21 cellular contexts compared by ENCODE assay signal in the genomic region with DNA sequence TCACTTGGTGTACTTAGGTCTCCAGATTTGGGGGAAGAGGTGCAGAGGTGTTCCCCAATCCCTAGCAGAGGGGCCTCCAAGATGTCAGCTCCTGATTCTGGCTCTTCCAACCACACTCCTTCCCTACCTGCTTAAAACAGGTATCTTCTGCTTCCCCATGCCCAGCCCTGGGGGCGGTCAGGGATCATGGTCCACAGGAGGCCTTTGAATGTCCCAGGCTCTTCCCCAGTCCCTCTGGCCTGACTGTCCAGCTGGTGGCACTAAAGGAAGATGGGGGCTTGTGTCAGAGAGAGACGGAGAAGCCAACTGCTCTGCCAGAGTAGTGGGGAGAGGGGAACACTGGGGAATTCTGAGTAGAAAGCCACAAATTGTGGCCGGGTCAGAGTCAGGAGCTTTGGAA. TPM values are rescaled to one million over a fixed set of nuclear protein-coding genes. Genes with fewer than 3 reads are reported as not detected.
DNase-seq lines count a peak whose midpoint lies in the region; ATAC-seq, FAIRE-seq and TF ChIP-seq lines count a peak whose summit lies in the region.
"Had no signal": no experiment of that assay in that cellular context is flagged by ENCODE, and none has a peak within 500 bp of the region (broad histone marks: within the 10 kb centered on the region; RNA-seq: fewer than 3 reads in every experiment).

No MANE protein-coding gene starts in this region.

- no TSS peak for BruUV-seq in MCF 10A (replicated peaks; lab: Mats Ljungman, UMichigan)

- intact Hi-C loops in MCF 10A (cut with micrococcal nuclease) (no loop called here), breast epithelium (cut with DNase I; ENCODE audit: low total_unique reads) (loop anchor here (10.0 kb wide), 1 partner anchor 892 kb away; no protein-coding TSS in a partner anchor), esophagus squamous epithelium (cut with DNase I) (no loop called here), aorta (cut with DNase I) (no loop called here), pancreas (cut with DNase I) (loop anchor here in 1 of 3 donors (10.0 kb wide), 1 partner anchor 72 kb away; no protein-coding TSS in a partner anchor)

- H3K9me3 ChIP-seq in breast epithelium: no peaks in the 10 kb centered on the region
- H3K9me3 ChIP-seq in esophagus squamous epithelium: no peaks in the 10 kb centered on the region
- H3K9me3 ChIP-seq in aorta (ENCODE audit: control insufficient read depth, low read length): no peaks in the 10 kb centered on the region
- no peaks in the 10 kb centered on the region for H3K9me3 ChIP-seq in pancreas
- H3K9me3 ChIP-seq: neutrophil, tibial nerve had no signal

- POLR2A ChIA-PET in MCF 10A (lab: Yijun Ruan, JAX): interaction anchor here (0.9 to 23.4 kb wide), 12 partner anchors 9 to 81 kb away, joined by 3 to 654 read pairs (median 75); a partner anchor contains a TSS

- H3K9me3 Mint-ChIP-seq in MCF 10A (ENCODE audit: unreplicated experiment) (no peaks in the 10 kb centered on the region), nephron (no peaks in the 10 kb centered on the region)
- H3K9me3 Mint-ChIP-seq: GM23338, T-cell had no signal

- DNase-seq in MCF 10A (ENCODE audit: unreplicated experiment) (no peak), breast epithelium (ENCODE audit: low spot score in 2 of 2) (no peak), esophagus squamous epithelium (lab: John Stamatoyannopoulos, UW) (no peak), aorta (peak; percentile 27 to 28), pancreas (no peak)
- DNase-seq: activated CD4-positive, alpha-beta T cell treated with anti-CD3 and anti-CD28 coated beads, Interleukin-2, amount 50 U/mL, for 48 hours; anterior cingulate cortex; foreskin fibroblast; midbrain; NCI-H1417; NCI-H526 treated with DMSO at 0.1 percent for 48 hours; SHP77; T-cell had no signal

- H3K36me3 ChIP-seq in breast epithelium (no peaks in the 10 kb centered on the region), esophagus squamous epithelium (peaks cover 0 to 13% (median 11%) of the 10 kb centered on the region in 3 donors), aorta (ENCODE audit: control insufficient read depth in 1 of 2, insufficient read depth in 2 of 2, low read length in 1 of 2) (no peaks in the 10 kb centered on the region), pancreas (no peaks in the 10 kb centered on the region)
- H3K36me3 ChIP-seq: neutrophil, tibial nerve had no signal

- H3K27me3 Mint-ChIP-seq in MCF 10A (ENCODE audit: insufficient read depth, unreplicated experiment): no peaks in the 10 kb centered on the region
- no peaks in the 10 kb centered on the region for H3K27me3 Mint-ChIP-seq in nephron (ENCODE audit: low read depth)
- H3K27me3 Mint-ChIP-seq: T-cell had no signal

- H3K27ac ChIP-seq in breast epithelium: no peak overlapping the region
- peak overlapping the region; percentile 94 to 98 (median 96) for H3K27ac ChIP-seq in esophagus squamous epithelium
- H3K27ac ChIP-seq in aorta (ENCODE audit: low read depth in 1 of 2, low read length in 2 of 2): no peak overlapping the region
- no peak overlapping the region for H3K27ac ChIP-seq in pancreas
- H3K27ac ChIP-seq: 22Rv1, neutrophil had no signal

- no peak for FAIRE-seq in pancreas (lab: Jason Lieb, UNC)
- FAIRE-seq: endometrium had no signal

- TF ChIP-seq CTCF in MCF 10A (IDR thresholded peaks at IDR 0.05; ENCODE audit: unreplicated experiment): no peak
- no peak for TF ChIP-seq CTCF in breast epithelium (IDR thresholded peaks at IDR 0.05)
- TF ChIP-seq CTCF in esophagus squamous epithelium (IDR thresholded peaks at IDR 0.05): no peak
- TF ChIP-seq CTCF in nephron (IDR thresholded peaks at IDR 0.05; ENCODE audit: unreplicated experiment in 3 of 3): no peak
- TF ChIP-seq CTCF in pancreas (IDR thresholded peaks at IDR 0.05): no peak

- H3K4me1 Mint-ChIP-seq in MCF 10A (ENCODE audit: insufficient read depth, unreplicated experiment): peaks cover 16% of the 10 kb centered on the region
- peaks cover 36% of the 10 kb centered on the region for H3K4me1 Mint-ChIP-seq in nephron

- H3K27me3 ChIP-seq in breast epithelium: no peaks in the 10 kb centered on the region
- no peaks in the 10 kb centered on the region for H3K27me3 ChIP-seq in esophagus squamous epithelium
- H3K27me3 ChIP-seq in aorta (ENCODE audit: control insufficient read depth in 1 of 2, insufficient read depth in 2 of 2, low read length in 1 of 2): no peaks in the 10 kb centered on the region
- H3K27me3 ChIP-seq in pancreas: no peaks in the 10 kb centered on the region
- H3K27me3 ChIP-seq: tibial nerve had no signal

- H3K36me3 Mint-ChIP-seq in MCF 10A (ENCODE audit: insufficient read depth, unreplicated experiment) (peaks cover 25% of the 10 kb centered on the region), nephron (ENCODE audit: low read depth) (no peaks in the 10 kb centered on the region)
- H3K36me3 Mint-ChIP-seq: T-cell had no signal

- H3K4me3 Mint-ChIP-seq in MCF 10A (ENCODE audit: unreplicated experiment) (peak overlapping the region; percentile 18), nephron (peak overlapping the region in 2 of 3 experiments; percentile 39 to 59)
- H3K4me3 Mint-ChIP-seq: GM23338, T-cell had no signal

- 71 to 73% methylated on average over 2 to 3 of the region's 3 CpGs for WGBS in esophagus squamous epithelium, 2 donors
- WGBS in aorta, 2 donors: 92 to 93% methylated on average over 3 of the region's 3 CpGs
- WGBS in pancreas, 2 donors: 80 to 93% methylated on average over 3 of the region's 3 CpGs

- ATAC-seq in aorta (ENCODE audit: low FRiP score) (no peak), HG03108 (IDR thresholded peaks at IDR 0.05; ENCODE audit: unreplicated experiment) (no peak), HG03175 (IDR thresholded peaks at IDR 0.05; ENCODE audit: unreplicated experiment) (no peak), pancreas (no peak)
- ATAC-seq: GM23338, T-cell had no signal

- H3K4me1 ChIP-seq in breast epithelium (no peaks in the 10 kb centered on the region), esophagus squamous epithelium (peaks cover 16 to 73% (median 31%) of the 10 kb centered on the region in 3 donors), aorta (ENCODE audit: control insufficient read depth in 1 of 2, insufficient read depth in 2 of 2, low read length in 2 of 2) (peaks cover 0 to 2% of the 10 kb centered on the region in 2 donors), pancreas (no peaks in the 10 kb centered on the region)

- TF ChIP-seq POLR2A in breast epithelium (IDR thresholded peaks at IDR 0.05) (no peak), esophagus squamous epithelium (IDR thresholded peaks at IDR 0.05) (no peak)

- H3K27ac Mint-ChIP-seq in MCF 10A (ENCODE audit: low read depth, unreplicated experiment): peak overlapping the region; percentile 75
- no peak overlapping the region for H3K27ac Mint-ChIP-seq in nephron
- H3K27ac Mint-ChIP-seq: GM23338, T-cell had no signal

- H3K4me3 ChIP-seq in breast epithelium: no peak overlapping the region
- H3K4me3 ChIP-seq in esophagus squamous epithelium: peak overlapping the region in 1 of 4 donors; percentile 99
- H3K4me3 ChIP-seq in aorta (ENCODE audit: low read length in 2 of 2): no peak overlapping the region
- H3K4me3 ChIP-seq in pancreas: no peak overlapping the region
- H3K4me3 ChIP-seq: GM23338 had no signal

- CTCF ChIA-PET in MCF 10A (lab: Yijun Ruan, JAX): interaction anchor here (2.3 to 15.1 kb wide), 3 partner anchors 9 to 80 kb away, joined by 19 to 374 read pairs (median 30); a partner anchor contains a TSS

RNA-seq across cellular contexts. Expression of a gene that starts 3.8 kb away (rescaled TPM):
- 33.5 and 38.8 TPM in 2 replicates for total RNA-seq in MCF 10A (2022)
- total RNA-seq in breast epithelium: 10 to 100 TPM in 1 of 3 donors, 1 to 10 TPM in 2; 6.1 to 15.4 (median 7.2) TPM
- 10 to 100 TPM; 54.2 to 94.1 (median 61.5) TPM for total RNA-seq in esophagus squamous epithelium
- 10 to 100 TPM in 1 of 2 donors, 1 to 10 TPM in 1; 6.9 to 14.2 TPM for total RNA-seq in aorta
- polyA plus RNA-seq in aorta: 1 to 10 TPM; 4.0 to 9.9 TPM
- total RNA-seq in pancreas: 1 to 10 TPM; 1.2 to 2.6 (median 1.5) TPM
- 1 to 10 TPM; 2.1 to 3.9 TPM for polyA plus RNA-seq in pancreas

Comparison
In these comparisons a context has a peak if more than half of its experiments do, and no peak if none do; other contexts are left out.
1. DNase-seq: peak in aorta (2 of 2); none in MCF 10A (single experiment), breast epithelium (0 of 2), esophagus squamous epithelium (single experiment) and pancreas (0 of 6).
2. H3K27ac ChIP-seq: peak in esophagus squamous epithelium (4 of 4); none in breast epithelium (0 of 2), aorta (0 of 2) and pancreas (0 of 4).